25 cellular contexts compared by ENCODE assay signal in the genomic region with DNA sequence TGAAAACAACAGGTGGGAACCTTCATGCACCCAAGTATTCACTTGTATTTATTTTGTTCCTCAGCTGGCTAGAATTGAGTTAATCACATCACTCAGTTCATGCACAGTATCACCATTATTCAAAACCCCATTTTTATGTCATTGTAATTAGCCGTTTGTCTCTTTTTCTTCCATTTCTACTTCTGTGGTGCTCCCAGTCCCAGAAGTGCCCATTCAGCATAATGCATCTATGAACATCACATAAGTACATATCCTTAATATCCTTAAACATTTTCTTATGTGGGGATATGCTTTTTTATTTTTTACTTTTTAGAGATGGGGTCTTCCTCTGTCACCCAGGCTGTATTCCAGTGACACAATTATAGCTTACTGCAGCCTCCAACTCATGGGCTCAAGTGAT.
DNase-seq lines count a peak whose midpoint lies in the region; ATAC-seq, FAIRE-seq and TF ChIP-seq lines count a peak whose summit lies in the region.
"Had no signal": no experiment of that assay in that cellular context is flagged by ENCODE, and none has a peak within 500 bp of the region (broad histone marks: within the 10 kb centered on the region; RNA-seq: fewer than 3 reads in every experiment).

No MANE protein-coding gene starts in this region.

- intact Hi-C loops in IMR-90 (cut with micrococcal nuclease), result no loop called here
- intact Hi-C loops in sciatic nerve (cut with DNase I), result no loop called here

- H3K14ac ChIP-seq in IMR-90 (replicated peaks; ENCODE audit: low read depth, low read length), result no peak overlapping the region
- no peak overlapping the region for H3K14ac ChIP-seq in H1 (ENCODE audit: insufficient read length)

- no TSS peak for BruUV-seq in IMR-90 (replicated peaks; lab: Mats Ljungman, UMichigan)

- no peak overlapping the region for H3K4me3 ChIP-seq in A549
- no peak overlapping the region for H3K4me3 ChIP-seq in IMR-90 (ENCODE audit: insufficient read depth, low read depth, low read length)
- no peak overlapping the region for H3K4me3 ChIP-seq in H1 (ENCODE audit: extremely low read depth in 1 of 4, insufficient read depth in 2 of 4, low read depth in 3 of 4, low read length in 4 of 4)
- H3K4me3 ChIP-seq in GM23338, result no peak overlapping the region
- H3K4me3 ChIP-seq: BLaER1 treated with 17β-estradiol and CSF1 and Interleukin-3, amounts not matched to agents 10 nM and 100 nM; GM12878 had no signal

- H3K36me3 ChIP-seq in IMR-90 (ENCODE audit: control insufficient read depth, insufficient read depth, low read length) (no peaks in the 10 kb centered on the region), H1 (ENCODE audit: control insufficient read depth in 2 of 4, insufficient read depth in 4 of 4, low read length in 3 of 4) (no peaks in the 10 kb centered on the region), GM23338 (ENCODE audit: insufficient read depth) (no peaks in the 10 kb centered on the region)
- H3K36me3 ChIP-seq: BLaER1 treated with 17β-estradiol and CSF1 and Interleukin-3, amounts not matched to agents 10 nM and 100 nM had no signal

- H2AK5ac ChIP-seq in IMR-90 (ENCODE audit: low read depth, low read length) (no peak overlapping the region), H1 (ENCODE audit: low read depth, low read length) (no peak overlapping the region)

- H3K9me3 ChIP-seq in A549, result no peaks in the 10 kb centered on the region
- H3K9me3 ChIP-seq in IMR-90 (ENCODE audit: control insufficient read depth, insufficient read depth, low read length), result peaks cover 19% of the 10 kb centered on the region
- H3K9me3 ChIP-seq in H1 (ENCODE audit: insufficient read depth in 2 of 2, low read depth in 1 of 2, low read length in 1 of 2), result no peaks in the 10 kb centered on the region
- H3K9me3 ChIP-seq: BLaER1 treated with 17β-estradiol and CSF1 and Interleukin-3, amounts not matched to agents 10 nM and 100 nM; Caco-2 had no signal

- no peak overlapping the region for H2BK20ac ChIP-seq in IMR-90 (ENCODE audit: low read depth, low read length)
- H2BK20ac ChIP-seq in H1 (ENCODE audit: low read length), result no peak overlapping the region

- FAIRE-seq in A549 (lab: Jason Lieb, UNC) (no peak), H1 (lab: Jason Lieb, UNC) (no peak)
- FAIRE-seq: A204.1, GM12878, GM12892, GM18507 had no signal

- H3K23me2 ChIP-seq in H1 (ENCODE audit: low read depth, low read length), result no peaks in the 10 kb centered on the region

- no peak for TF ChIP-seq RAD21 in A549 (conservative IDR thresholded peaks at IDR 0.05 in 1 of 2, IDR thresholded peaks at IDR 0.05 in 1 of 2)
- no peak for TF ChIP-seq RAD21 in IMR-90 (IDR thresholded peaks at IDR 0.05; ENCODE audit: low read length)
- no peak for TF ChIP-seq RAD21 in H1 (IDR thresholded peaks at IDR 0.05 in 1 of 2, conservative IDR thresholded peaks at IDR 0.05 in 1 of 2; ENCODE audit: low read depth in 2 of 2, low read length in 2 of 2)

- H4K5ac ChIP-seq in IMR-90 (ENCODE audit: low read depth, low read length), result no peak overlapping the region
- no peak overlapping the region for H4K5ac ChIP-seq in H1 (ENCODE audit: insufficient read length, low read depth, low read length)

- DNase-seq in A549 (ENCODE audit: low read depth in 1 of 2, low spot score in 1 of 2) (no peak), IMR-90 (no peak), H1 (ENCODE audit: low read depth in 1 of 2, low spot score in 2 of 2) (no peak), GM23338 (ENCODE audit: low spot score) (no peak), sciatic nerve (ENCODE audit: low spot score) (no peak)
- DNase-seq: 8988T; AML-193; Caco-2; Calu3; CD4-positive, alpha-beta T cell; CD8-positive, alpha-beta T cell; DMS 273 treated with DMSO at 0.1 percent for 48 hours; DMS153; DMS53; DMS79; DND-41; EL; GDM1 had no signal

- H3K36me3 Mint-ChIP-seq in GM23338 (ENCODE audit: low read depth), result no peaks in the 10 kb centered on the region; the same call in 2 of the 3 replicates
- H3K36me3 Mint-ChIP-seq: CD8-positive, alpha-beta T cell had no signal

- no peaks in the 10 kb centered on the region for H3K9me1 ChIP-seq in IMR-90 (ENCODE audit: insufficient read depth, low read length)

- no peak overlapping the region for H2BK15ac ChIP-seq in IMR-90 (ENCODE audit: low read depth, low read length)
- H2BK15ac ChIP-seq in H1 (ENCODE audit: low read length), result no peak overlapping the region

- H3K23ac ChIP-seq in IMR-90 (ENCODE audit: low read depth, low read length), result no peak overlapping the region
- no peak overlapping the region for H3K23ac ChIP-seq in H1 (ENCODE audit: insufficient read length)

- H2AK9ac ChIP-seq in IMR-90 (replicated peaks; ENCODE audit: low read depth, low read length, poor library complexity), result no peak overlapping the region

- H4K8ac ChIP-seq in IMR-90 (ENCODE audit: low read depth in 2 of 2, low read length in 2 of 2) (no peak overlapping the region), H1 (ENCODE audit: extremely low read depth, insufficient read depth, low read length) (no peak overlapping the region)

- no peaks in the 10 kb centered on the region for H3K79me1 ChIP-seq in IMR-90 (ENCODE audit: low read depth in 1 of 2, low read length in 2 of 2)
- no peaks in the 10 kb centered on the region for H3K79me1 ChIP-seq in H1 (ENCODE audit: low read depth, low read length)

- H3K4me1 ChIP-seq in A549 (no peaks in the 10 kb centered on the region), IMR-90 (ENCODE audit: control insufficient read depth, insufficient read depth, low read length) (no peaks in the 10 kb centered on the region), H1 (replicated peaks in 1 of 4; ENCODE audit: control insufficient read depth in 3 of 4, insufficient read depth in 4 of 4, low read length in 3 of 4) (no peaks in the 10 kb centered on the region), GM23338 (ENCODE audit: insufficient read depth) (no peaks in the 10 kb centered on the region)
- H3K4me1 ChIP-seq: Caco-2 had no signal

- H3K4me2 ChIP-seq in A549 (no peak overlapping the region), IMR-90 (ENCODE audit: low read depth, low read length) (no peak overlapping the region), H1 (ENCODE audit: insufficient read depth in 1 of 2, low read depth in 2 of 2, low read length in 2 of 2) (no peak overlapping the region), GM23338 (no peak overlapping the region)
- H3K4me2 ChIP-seq: BLaER1 treated with 17β-estradiol and CSF1 and Interleukin-3, amounts not matched to agents 10 nM and 100 nM had no signal

- H3K27ac ChIP-seq in A549 (no peak overlapping the region), IMR-90 (ENCODE audit: insufficient read depth, low read length) (no peak overlapping the region), H1 (ENCODE audit: low read depth, low read length) (no peak overlapping the region), GM23338 (ENCODE audit: low read depth) (no peak overlapping the region)
- H3K27ac ChIP-seq: BLaER1 treated with 17β-estradiol and CSF1 and Interleukin-3, amounts not matched to agents 10 nM and 100 nM; C4-2B had no signal

- H3K79me2 ChIP-seq in H1 (ENCODE audit: control insufficient read depth in 1 of 2, insufficient read depth in 2 of 2, low read length in 2 of 2), result no peaks in the 10 kb centered on the region
- no peaks in the 10 kb centered on the region for H3K79me2 ChIP-seq in GM23338 (replicated peaks; ENCODE audit: insufficient read depth)

- H3K4me1 Mint-ChIP-seq in GM23338, result no peaks in the 10 kb centered on the region
- H3K4me1 Mint-ChIP-seq: B cell had no signal

- H3K9me3 Mint-ChIP-seq in GM23338, result peaks cover 3% of the 10 kb centered on the region; the same call in 1 of the 3 replicates
- H3K9me3 Mint-ChIP-seq: CD4-positive, alpha-beta T cell; CD8-positive, alpha-beta T cell had no signal

- no peak overlapping the region for H4K91ac ChIP-seq in IMR-90 (ENCODE audit: insufficient read depth, low read depth, low read length)
- H4K91ac ChIP-seq in H1 (replicated peaks; ENCODE audit: insufficient read length, low read length), result no peak overlapping the region

- no peak overlapping the region for H2BK12ac ChIP-seq in H1 (ENCODE audit: low read depth, low read length)

- no peak overlapping the region for H2BK5ac ChIP-seq in IMR-90 (ENCODE audit: low read depth, low read length, poor library complexity, severe bottlenecking)
- no peak overlapping the region for H2BK5ac ChIP-seq in H1 (ENCODE audit: low read depth, low read length)

- CTCF ChIA-PET in A549 (lab: Yijun Ruan, JAX) (no interaction called here), IMR-90 (lab: Yijun Ruan, JAX) (no interaction called here), H1 (lab: Charles Lee; ENCODE audit: partially characterized antibody) (no interaction called here)

- TF ChIP-seq POLR2A in A549 (IDR thresholded peaks at IDR 0.05; ENCODE audit: low read length) (no peak), IMR-90 (IDR thresholded peaks at IDR 0.05; ENCODE audit: low read depth, low read length) (no peak), H1 (IDR thresholded peaks at IDR 0.05; ENCODE audit: control extremely low read depth in 1 of 2, low read depth in 2 of 2, low read length in 2 of 2) (no peak)

- dilution Hi-C loops in IMR-90 (cut with HindIII; ENCODE audit: low sequenced_read_pairs, unreplicated experiment), result no loop called here

- H3K4me3 Mint-ChIP-seq in GM23338, result no peak overlapping the region
- H3K4me3 Mint-ChIP-seq: B cell; CD4-positive, alpha-beta T cell; CD8-positive, alpha-beta T cell had no signal

- H3K27ac Mint-ChIP-seq in GM23338, result no peak overlapping the region
- H3K27ac Mint-ChIP-seq: B cell; CD4-positive, alpha-beta T cell; CD8-positive, alpha-beta T cell had no signal

- TF ChIP-seq CTCF in A549 (IDR thresholded peaks at IDR 0.05), result no peak
- no peak for TF ChIP-seq CTCF in IMR-90 (conservative IDR thresholded peaks at IDR 0.05; ENCODE audit: low read depth, low read length)
- no peak for TF ChIP-seq CTCF in H1 (IDR thresholded peaks at IDR 0.05; ENCODE audit: control extremely low read depth in 1 of 3, insufficient read depth in 1 of 3, low read depth in 1 of 3, low read length in 3 of 3)
- no peak for TF ChIP-seq CTCF in GM23338 (conservative IDR thresholded peaks at IDR 0.05; ENCODE audit: low read depth in 2 of 2)

- H2BK120ac ChIP-seq in IMR-90 (ENCODE audit: low read depth, low read length) (no peak overlapping the region), H1 (replicated peaks; ENCODE audit: low read depth, low read length) (no peak overlapping the region)

- TF ChIP-seq EP300 in A549 (IDR thresholded peaks at IDR 0.05) (no peak), H1 (IDR thresholded peaks at IDR 0.05; ENCODE audit: borderline replicate concordance in 1 of 2, low read depth in 2 of 2, low read length in 2 of 2) (no peak)

- H3K4ac ChIP-seq in IMR-90 (ENCODE audit: low read depth, low read length) (no peak overlapping the region), H1 (replicated peaks; ENCODE audit: insufficient read length, low read depth, low read length) (no peak overlapping the region)

- POLR2A ChIA-PET in A549 (lab: Yijun Ruan, JAX) (no interaction called here), IMR-90 (lab: Charles Lee; ENCODE audit: unreplicated experiment) (no interaction called here), H1 (lab: Charles Lee; ENCODE audit: partially characterized antibody) (no interaction called here)

- H3K27me3 Mint-ChIP-seq in GM23338 (ENCODE audit: insufficient read depth, low read depth, poor library complexity), result no peaks in the 10 kb centered on the region
- H3K27me3 Mint-ChIP-seq: B cell; CD4-positive, alpha-beta T cell had no signal

- H3K18ac ChIP-seq in IMR-90 (ENCODE audit: low read depth, low read length) (no peak overlapping the region), H1 (ENCODE audit: extremely low read depth, low read length) (no peak overlapping the region)

- 0% methylated on average over 1 of the region's 1 CpG for WGBS in A549 (ENCODE audit: missing lambda C conversion rate)
- no CpG with 5 or more reads among the region's 1 CpG for WGBS in IMR-90 (ENCODE audit: extremely low coverage in 2 of 2, insufficient read length in 1 of 2), 2 experiments
- WGBS in H1 (ENCODE audit: extremely low coverage in 1 of 2, insufficient coverage in 1 of 2, insufficient read length in 1 of 2, insufficient replicate concordance in 2 of 2, low coverage in 1 of 2, low lambda C conversion rate in 2 of 2, missing lambda C conversion rate in 1 of 2), 2 experiments, result 93% methylated on average over 1 of the region's 1 CpG; no CpG with 5 or more reads in 1 of the 2 experiments

- no peaks in the 10 kb centered on the region for H3F3A ChIP-seq in GM23338 (replicated peaks; ENCODE audit: low read depth)

- H3K56ac ChIP-seq in IMR-90 (ENCODE audit: extremely low read depth, insufficient read depth, low read length) (no peak overlapping the region), H1 (replicated peaks; ENCODE audit: insufficient read length, low read depth, low read length) (no peak overlapping the region)

- no peaks in the 10 kb centered on the region for H3K9me2 ChIP-seq in GM23338 (ENCODE audit: insufficient read depth)

- no peak for ATAC-seq in A549
- no peak for ATAC-seq in IMR-90 (ENCODE audit: low read depth)
- ATAC-seq in GM23338, result no peak
- no peak for ATAC-seq in sciatic nerve
- ATAC-seq: CD8-positive, alpha-beta T cell; GM12878 had no signal

- H4K20me1 ChIP-seq in IMR-90 (ENCODE audit: insufficient read depth, low read length), result no peaks in the 10 kb centered on the region
- no peaks in the 10 kb centered on the region for H4K20me1 ChIP-seq in H1 (replicated peaks in 1 of 2; ENCODE audit: control insufficient read depth in 1 of 2, insufficient read depth in 2 of 2, low read length in 2 of 2)
- no peaks in the 10 kb centered on the region for H4K20me1 ChIP-seq in GM23338 (replicated peaks; ENCODE audit: insufficient read depth)
- H4K20me1 ChIP-seq: BLaER1 treated with 17β-estradiol and CSF1 and Interleukin-3, amounts not matched to agents 10 nM and 100 nM had no signal

- H3K27me3 ChIP-seq in IMR-90 (ENCODE audit: control insufficient read depth, insufficient read depth, low read length), result no peaks in the 10 kb centered on the region
- no peaks in the 10 kb centered on the region for H3K27me3 ChIP-seq in H1 (replicated peaks in 1 of 4; ENCODE audit: control insufficient read depth in 3 of 4, extremely low read depth in 1 of 4, insufficient read depth in 3 of 4, low read length in 3 of 4)
- H3K27me3 ChIP-seq in GM23338 (ENCODE audit: insufficient read depth), result no peaks in the 10 kb centered on the region
- H3K27me3 ChIP-seq: BLaER1 treated with 17β-estradiol and CSF1 and Interleukin-3, amounts not matched to agents 10 nM and 100 nM had no signal

- in situ Hi-C loops in IMR-90 (cut with MboI; ENCODE audit: low sequenced_read_pairs), result no loop called here

- H3K9ac ChIP-seq in IMR-90 (ENCODE audit: low read depth, low read length), result no peak overlapping the region
- no peak overlapping the region for H3K9ac ChIP-seq in H1 (replicated peaks in 1 of 4; ENCODE audit: extremely low read depth in 1 of 4, low read depth in 3 of 4, low read length in 3 of 4)
- H3K9ac ChIP-seq: BLaER1 treated with 17β-estradiol and CSF1 and Interleukin-3, amounts not matched to agents 10 nM and 100 nM had no signal

- no peak overlapping the region for H2AFZ ChIP-seq in IMR-90 (replicated peaks; ENCODE audit: low read length, poor library complexity)
- H2AFZ ChIP-seq in H1 (ENCODE audit: low read length), result no peak overlapping the region
- H2AFZ ChIP-seq in GM23338, result no peak overlapping the region
